Comparison of ENCODE assay signal across 16 cellular contexts in genomic region chr4:154024097-154024496, GRCh38.
DNase-seq lines count a peak whose midpoint lies in the region; ATAC-seq, FAIRE-seq and TF ChIP-seq lines count a peak whose summit lies in the region.
"Had no signal": no experiment of that assay in that cellular context is flagged by ENCODE, and none has a peak within 500 bp of the region (broad histone marks: within the 10 kb centered on the region; RNA-seq: fewer than 3 reads in every experiment).

No MANE protein-coding gene starts in this region.

- H3K27ac Mint-ChIP-seq in activated T-cell treated with anti-CD3 and anti-CD28 coated beads, Interleukin-2, amount 50 U/mL, for 72 hours, result no peak overlapping the region
- H3K27ac Mint-ChIP-seq: activated naive CD4-positive, alpha-beta T cell treated with anti-CD3 and anti-CD28 coated beads, Interleukin-2, amount 10 ng/mL, durations not matched to agents 7 days and 5 days had no signal

- no peak overlapping the region for H3K9ac ChIP-seq in K562 (ENCODE audit: insufficient read depth in 1 of 2, low read depth in 2 of 2, low read length in 2 of 2)

- H3K9me3 ChIP-seq in K562 (replicated peaks; ENCODE audit: control insufficient read depth, insufficient read depth, low read depth, low read length), result no peaks in the 10 kb centered on the region
- H3K9me3 ChIP-seq: colonic mucosa, SJSA1, upper lobe of left lung had no signal

- peak; percentile 11 for FAIRE-seq in K562 (lab: Jason Lieb, UNC)
- FAIRE-seq: keratinocyte had no signal

- no peak for TF ChIP-seq EP300 in K562 (IDR thresholded peaks at IDR 0.05; ENCODE audit: low read length)

- H3K27ac ChIP-seq in K562 (ENCODE audit: extremely low read depth, low read depth, low read length), result no peak overlapping the region
- H3K27ac ChIP-seq: colonic mucosa, SJSA1, skin epidermis, upper lobe of left lung had no signal

- TF ChIP-seq CTCF in NB4 (IDR thresholded peaks at IDR 0.05; ENCODE audit: low read depth, low read length), result peak; percentile 26
- peak; percentile 52 to 67 (median 59) for TF ChIP-seq CTCF in K562 (IDR thresholded peaks at IDR 0.05 in 2 of 3, conservative IDR thresholded peaks at IDR 0.05 in 1 of 3; ENCODE audit: insufficient read depth in 2 of 3, low read depth in 1 of 3, low read length in 3 of 3)
- peak; percentile 20 for TF ChIP-seq CTCF in retinal pigment epithelial cell (conservative IDR thresholded peaks at IDR 0.05; ENCODE audit: low read depth, low read length)

- H3K27me3 ChIP-seq in K562 (ENCODE audit: control insufficient read depth in 2 of 2, insufficient read depth in 2 of 2, low read length in 2 of 2), result peaks cover 0 to 3% of the 10 kb centered on the region in 2 experiments; a peak in 1 of 5 replicates
- H3K27me3 ChIP-seq: colonic mucosa, SJSA1, upper lobe of left lung had no signal

- POLR2A ChIA-PET in K562 (lab: Yijun Ruan, JAX), result interaction anchor here (0.6 kb wide), 1 partner anchor 13 kb away, joined by 3 read pairs; no protein-coding TSS in a partner anchor

- 0% methylated on average over 6 of the region's 6 CpGs for WGBS in K562 (ENCODE audit: insufficient coverage, low coverage, missing lambda C conversion rate)

- peak; percentile 2 to 4 for DNase-seq in activated T-cell treated with anti-CD3 and anti-CD28 coated beads, Interleukin-2, amount 50 U/mL, for 72 hours
- no peak for DNase-seq in activated T-cell treated with anti-CD3 and anti-CD28 coated beads for 4 hours
- peak; percentile 25 for DNase-seq in NB4 (ENCODE audit: low read depth)
- peak in 2 of 4 experiments; percentile 15 to 42 for DNase-seq in K562 (ENCODE audit: extremely low read depth in 1 of 4, low spot score in 3 of 4)
- DNase-seq in retinal pigment epithelial cell (ENCODE audit: low read depth), result no peak
- DNase-seq in T-helper 9 cell, result no peak
- DNase-seq in GM03348 (ENCODE audit: low spot score), result no peak
- DNase-seq: activated naive CD4-positive, alpha-beta T cell treated with anti-CD3 and anti-CD28 coated beads, Interleukin-2, amount 10 ng/mL, durations not matched to agents 7 days and 5 days; colonic mucosa; foreskin melanocyte had no signal

- no peak overlapping the region for H3K4me3 Mint-ChIP-seq in activated T-cell treated with anti-CD3 and anti-CD28 coated beads, Interleukin-2, amount 50 U/mL, for 72 hours
- H3K4me3 Mint-ChIP-seq: activated naive CD4-positive, alpha-beta T cell treated with anti-CD3 and anti-CD28 coated beads, Interleukin-2, amount 10 ng/mL, durations not matched to agents 7 days and 5 days; naive thymus-derived CD8-positive, alpha-beta T cell had no signal

- H3K4me1 ChIP-seq in K562 (replicated peaks in 1 of 2; ENCODE audit: control insufficient read depth in 2 of 2, insufficient read depth in 2 of 2, low read length in 2 of 2), result peaks cover 0 to 4% of the 10 kb centered on the region in 2 experiments; a peak in 2 of 5 replicates
- H3K4me1 ChIP-seq: colonic mucosa, SJSA1, upper lobe of left lung had no signal

- TF ChIP-seq POLR2A in NB4 (IDR thresholded peaks at IDR 0.05; ENCODE audit: extremely low read depth, insufficient read length) (no peak), K562 (conservative IDR thresholded peaks at IDR 0.05) (no peak)

- CTCF ChIA-PET in K562 (lab: Yijun Ruan, JAX; ENCODE audit: low intra/inter-chr PET ratio), result no interaction called here

- ATAC-seq in activated T-cell treated with anti-CD3 and anti-CD28 coated beads, Interleukin-2, amount 50 U/mL, for 72 hours (replicated peaks in 1 of 2), result no peak
- ATAC-seq in K562, result peak; percentile 99
- ATAC-seq in HG02798 (IDR thresholded peaks at IDR 0.05; ENCODE audit: poor library complexity, unreplicated experiment), result no peak

- H4K20me1 ChIP-seq in K562 (replicated peaks; ENCODE audit: control insufficient read depth, insufficient read depth, low read length), result no peaks in the 10 kb centered on the region

- no peaks in the 10 kb centered on the region for H3K36me3 ChIP-seq in K562 (ENCODE audit: control insufficient read depth, insufficient read depth, low read length)
- H3K36me3 ChIP-seq: colonic mucosa, SJSA1, upper lobe of left lung had no signal

- peak overlapping the region; percentile 78 for H2AFZ ChIP-seq in K562 (ENCODE audit: low read depth, low read length)

- H3K9me3 Mint-ChIP-seq in activated T-cell treated with anti-CD3 and anti-CD28 coated beads, Interleukin-2, amount 50 U/mL, for 72 hours, result no peaks in the 10 kb centered on the region
- H3K9me3 Mint-ChIP-seq: activated naive CD4-positive, alpha-beta T cell treated with anti-CD3 and anti-CD28 coated beads, Interleukin-2, amount 10 ng/mL, durations not matched to agents 7 days and 5 days; naive thymus-derived CD8-positive, alpha-beta T cell had no signal

- no peaks in the 10 kb centered on the region for H3K4me1 Mint-ChIP-seq in activated T-cell treated with anti-CD3 and anti-CD28 coated beads, Interleukin-2, amount 50 U/mL, for 72 hours (ENCODE audit: low read depth)
- H3K4me1 Mint-ChIP-seq: activated naive CD4-positive, alpha-beta T cell treated with anti-CD3 and anti-CD28 coated beads, Interleukin-2, amount 10 ng/mL, durations not matched to agents 7 days and 5 days; naive thymus-derived CD8-positive, alpha-beta T cell had no signal

- no peak overlapping the region for H3K4me3 ChIP-seq in NB4 (ENCODE audit: low read depth, low read length)
- H3K4me3 ChIP-seq in K562, result no peak overlapping the region
- H3K4me3 ChIP-seq in retinal pigment epithelial cell (ENCODE audit: low read length), result no peak overlapping the region
- H3K4me3 ChIP-seq: colonic mucosa, SJSA1, skin epidermis, upper lobe of left lung had no signal

- BruUV-seq in K562 (replicated peaks; lab: Mats Ljungman, UMichigan), result no TSS peak

- intact Hi-C loops in K562 (cut with micrococcal nuclease), result loop anchor here (1.0 to 5.0 kb wide), 2 partner anchors 238 to 252 kb away; no protein-coding TSS in a partner anchor

- TF ChIP-seq RAD21 in K562 (CRISPR knock-in tag; conservative IDR thresholded peaks at IDR 0.05 in 1 of 2, IDR thresholded peaks at IDR 0.05 in 1 of 2), result peak; percentile 55 to 69

- H3K27me3 Mint-ChIP-seq in activated T-cell treated with anti-CD3 and anti-CD28 coated beads, Interleukin-2, amount 50 U/mL, for 72 hours (ENCODE audit: low read depth), result peaks cover 50% of the 10 kb centered on the region

- no peaks in the 10 kb centered on the region for H3K9me1 ChIP-seq in K562 (ENCODE audit: control insufficient read depth, insufficient read depth, low read length)

- 0 out of 2 replicates have a peak overlapping the region, but pooled peaks have one; percentile 37 for H3K4me2 ChIP-seq in K562 (ENCODE audit: insufficient read depth, low read length)

- in situ Hi-C loops in K562 (cut with MboI), result no loop called here

- no peaks in the 10 kb centered on the region for H3K79me2 ChIP-seq in K562 (ENCODE audit: control insufficient read depth, insufficient read depth, low read length)

- no peaks in the 10 kb centered on the region for H3K36me3 Mint-ChIP-seq in activated T-cell treated with anti-CD3 and anti-CD28 coated beads, Interleukin-2, amount 50 U/mL, for 72 hours (ENCODE audit: insufficient read depth in 2 of 2)
- H3K36me3 Mint-ChIP-seq: activated naive CD4-positive, alpha-beta T cell treated with anti-CD3 and anti-CD28 coated beads, Interleukin-2, amount 10 ng/mL, durations not matched to agents 7 days and 5 days; naive thymus-derived CD8-positive, alpha-beta T cell had no signal

TF ChIP-seq in K562, 482 proteins besides CTCF, POLR2A, EP300 and RAD21 (continues in another document):
- peak in 1 of 2 experiments; percentile 14 for TF ChIP-seq E2F6 (IDR thresholded peaks at IDR 0.05; ENCODE audit: borderline replicate concordance in 1 of 2, extremely low read depth in 1 of 2, insufficient read depth in 1 of 2, insufficient read length in 1 of 2, low read depth in 1 of 2, low read length in 1 of 2, poor library complexity in 1 of 2, severe bottlenecking in 1 of 2)
- TF ChIP-seq DEAF1 (CRISPR knock-in tag; IDR thresholded peaks at IDR 0.05), result peak; percentile 48; the same call in 1 of the 2 replicates
- peak; percentile 16; the same call in 1 of the 2 replicates for TF ChIP-seq MITF (IDR thresholded peaks at IDR 0.05)
- no peak for TF ChIP-seq CREBBP (IDR thresholded peaks at IDR 0.05; ENCODE audit: low read depth, low read length)
- peak in 1 of 2 experiments; percentile 49; a peak in 1 of 4 replicates for TF ChIP-seq MAZ (CRISPR knock-in tag; conservative IDR thresholded peaks at IDR 0.05 in 1 of 2, IDR thresholded peaks at IDR 0.05 in 1 of 2)
- TF ChIP-seq L3MBTL2 (IDR thresholded peaks at IDR 0.05), result peak; percentile 52
- TF ChIP-seq RAD51 (IDR thresholded peaks at IDR 0.05; ENCODE audit: borderline replicate concordance, low read depth), result peak; percentile 82

Comparison
In these comparisons a context has a peak if more than half of its experiments do, and no peak if none do; other contexts are left out.
1. DNase-seq: peak in activated T-cell treated with anti-CD3 and anti-CD28 coated beads, Interleukin-2, amount 50 U/mL, for 72 hours (2 of 2) and NB4 (single experiment); none in activated T-cell treated with anti-CD3 and anti-CD28 coated beads for 4 hours (single experiment), retinal pigment epithelial cell (single experiment), T-helper 9 cell (single experiment) and GM03348 (single experiment).
2. Peak in every context shown above with its lines, with median percentiles within 50 percentile points of each other: CTCF ChIP-seq.